8 cellular contexts compared by ENCODE assay signal in the genomic region with DNA sequence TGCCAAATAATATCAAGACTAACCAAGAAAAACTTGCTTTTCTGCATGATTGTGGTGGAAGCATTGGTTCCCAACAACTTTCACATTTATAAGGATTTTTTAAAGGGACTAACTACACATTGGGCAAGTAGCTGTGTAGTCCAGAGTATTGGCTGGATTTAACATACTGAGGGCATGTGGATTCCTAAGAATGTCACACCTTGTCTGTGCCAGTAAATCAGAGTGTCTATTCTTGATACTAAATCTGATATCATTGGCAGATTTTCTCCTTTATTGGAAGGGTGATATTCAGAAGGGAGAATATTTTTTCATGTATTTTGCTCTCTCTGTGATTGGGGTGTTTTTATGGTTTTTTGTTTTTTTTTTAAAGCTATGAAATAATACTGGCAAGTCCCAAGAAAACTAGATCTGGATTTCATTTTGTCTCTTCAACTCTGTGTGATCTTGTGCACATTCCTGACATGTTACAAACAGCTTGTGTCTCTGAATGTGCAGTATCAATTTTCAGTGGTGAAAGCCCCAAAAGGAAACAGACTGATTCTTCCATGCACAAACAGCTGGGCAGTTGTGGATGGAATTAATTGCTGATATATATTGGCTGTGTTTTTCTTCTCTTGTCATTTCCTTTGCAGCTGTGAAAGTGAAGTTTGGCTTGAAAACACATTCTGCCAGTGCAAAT.
DNase-seq lines count a peak whose midpoint lies in the region; ATAC-seq and TF ChIP-seq lines count a peak whose summit lies in the region.

No MANE protein-coding gene starts in this region.

- in situ Hi-C loops in mammary epithelial cell (cut with MboI; ENCODE audit: low sequenced_read_pairs in 2 of 2): no loop called here

- no peak overlapping the region for H2BK120ac ChIP-seq in mesendoderm (ENCODE audit: low read depth, low read length)

- no peak overlapping the region for H3K23ac ChIP-seq in mesendoderm (ENCODE audit: low read length)

- H4K5ac ChIP-seq in mesendoderm (ENCODE audit: low read length): no peak overlapping the region

- no peaks in the 10 kb centered on the region for H3K27me3 Mint-ChIP-seq in IgD-negative memory B cell

- H3K79me1 ChIP-seq in mesendoderm (ENCODE audit: low read length): peaks cover 8% of the 10 kb centered on the region

- peak overlapping the region; percentile 60 for H3K18ac ChIP-seq in mesendoderm (ENCODE audit: low read length)

- H2BK5ac ChIP-seq in mesendoderm (ENCODE audit: low read length): no peak overlapping the region

- peak overlapping the region in 2 of 3 donors; percentile 63 to 88 for H3K27ac Mint-ChIP-seq in IgD-negative memory B cell

- H4K8ac ChIP-seq in mesendoderm (ENCODE audit: low read depth, low read length): no peak overlapping the region

- POLR2A ChIA-PET in AG04449 (lab: Yijun Ruan, JAX): no interaction called here

- peaks cover 37% of the 10 kb centered on the region for H3K4me1 ChIP-seq in mammary epithelial cell (ENCODE audit: insufficient read depth, low read length)
- H3K4me1 ChIP-seq in mesendoderm (ENCODE audit: control insufficient read depth, low read depth, low read length): peaks cover 7% of the 10 kb centered on the region

- no peak for TF ChIP-seq CTCF in AG04449 (IDR thresholded peaks at IDR 0.05; ENCODE audit: insufficient read depth, low read length, missing control alignments)
- TF ChIP-seq CTCF in mammary epithelial cell (conservative IDR thresholded peaks at IDR 0.05 in 1 of 2, IDR thresholded peaks at IDR 0.05 in 1 of 2; ENCODE audit: extremely low read depth in 1 of 2, insufficient read depth in 1 of 2, low read depth in 1 of 2, low read length in 2 of 2): no peak

- no peak overlapping the region for H2AK5ac ChIP-seq in mesendoderm (ENCODE audit: low read length)

- CTCF ChIA-PET in AG04449 (lab: Yijun Ruan, JAX) (interaction anchor here (1.2 to 5.6 kb wide), 3 partner anchors 14 to 192 kb away, joined by 3 to 47 read pairs (median 3); no protein-coding TSS in a partner anchor), mammary epithelial cell (lab: Charles Lee; ENCODE audit: low non-redundant PET) (interaction anchor here (0.6 kb wide), 1 partner anchor 142 kb away, joined by 5 read pairs; no protein-coding TSS in a partner anchor)

- H3K36me3 ChIP-seq in mammary epithelial cell (ENCODE audit: insufficient read depth, low read length) (no peaks in the 10 kb centered on the region), mesendoderm (ENCODE audit: control insufficient read depth, insufficient read depth, low read length) (no peaks in the 10 kb centered on the region)

- peak overlapping the region; percentile 70 for H3K4me2 ChIP-seq in mammary epithelial cell (ENCODE audit: insufficient read depth, low read depth, low read length)
- H3K4me2 ChIP-seq in mesendoderm (ENCODE audit: low read length): no peak overlapping the region

- peak overlapping the region; percentile 17 for H3K56ac ChIP-seq in mesendoderm (ENCODE audit: low read length)

- dilution Hi-C loops in mammary epithelial cell (cut with HindIII; ENCODE audit: low sequenced_read_pairs): no loop called here

- DNase-seq in AG04449 (ENCODE audit: low read depth, low spot score): peak; percentile 66
- peak; percentile 71 for DNase-seq in mammary epithelial cell
- peak; percentile 58 for DNase-seq in mesendoderm
- DNase-seq in NCI-H1417 treated with DMSO at 0.1 percent for 48 hours (lab: John Stamatoyannopoulos, UW): no peak

- BruUV-seq in mammary epithelial cell (replicated peaks; lab: Mats Ljungman, UMichigan): no TSS peak

- H3K27me3 ChIP-seq in mammary epithelial cell (ENCODE audit: insufficient read depth, low read length) (no peaks in the 10 kb centered on the region), mesendoderm (ENCODE audit: insufficient read depth, low read length, poor library complexity) (no peaks in the 10 kb centered on the region)

- ATAC-seq in HG03469 (IDR thresholded peaks at IDR 0.05; ENCODE audit: unreplicated experiment) (no peak), HG02884 (IDR thresholded peaks at IDR 0.05; ENCODE audit: unreplicated experiment) (no peak), HG03139 (IDR thresholded peaks at IDR 0.05; ENCODE audit: unreplicated experiment) (no peak)

- intact Hi-C loops in mammary epithelial cell (cut with micrococcal nuclease): no loop called here

- H3K4me3 ChIP-seq in AG04449 (ENCODE audit: low read depth, low read length) (no peak overlapping the region), mammary epithelial cell (replicated peaks in 1 of 3; ENCODE audit: insufficient read depth in 1 of 3, low read depth in 2 of 3, low read length in 3 of 3) (no peak overlapping the region), mesendoderm (ENCODE audit: low read length) (no peak overlapping the region)

- no peaks in the 10 kb centered on the region for H3K9me3 ChIP-seq in mammary epithelial cell (replicated peaks; ENCODE audit: insufficient read depth, low read length)

- peak overlapping the region; percentile 12 for H3K9ac ChIP-seq in mammary epithelial cell (ENCODE audit: insufficient read depth, low read length)
- H3K9ac ChIP-seq in mesendoderm (ENCODE audit: low read length): no peak overlapping the region

- H2BK15ac ChIP-seq in mesendoderm (replicated peaks; ENCODE audit: low read depth): no peak overlapping the region

- H3K4me3 Mint-ChIP-seq in IgD-negative memory B cell: peak overlapping the region; percentile 44 to 76 (median 58)

- no peak overlapping the region for H3K4ac ChIP-seq in mesendoderm (ENCODE audit: low read depth, low read length)

- H3K79me2 ChIP-seq in mammary epithelial cell (ENCODE audit: insufficient read depth, low read length): peaks cover 18% of the 10 kb centered on the region
- peaks cover 3% of the 10 kb centered on the region for H3K79me2 ChIP-seq in mesendoderm (ENCODE audit: control insufficient read depth, insufficient read depth, low read length)

- peaks cover 6% of the 10 kb centered on the region for H3K36me3 Mint-ChIP-seq in IgD-negative memory B cell

- H3K27ac ChIP-seq in mammary epithelial cell (ENCODE audit: insufficient read depth, low read depth, low read length) (peak overlapping the region; percentile 80), mesendoderm (ENCODE audit: low read depth, low read length) (no peak overlapping the region)

- H2AFZ ChIP-seq in mammary epithelial cell (ENCODE audit: low read depth, low read length): peak overlapping the region; percentile 44

- no peaks in the 10 kb centered on the region for H4K20me1 ChIP-seq in mammary epithelial cell (ENCODE audit: insufficient read depth, low read length)

- H3K9me3 Mint-ChIP-seq in IgD-negative memory B cell: no peaks in the 10 kb centered on the region

- peaks cover 52 to 59% (median 52%) of the 10 kb centered on the region in 3 donors for H3K4me1 Mint-ChIP-seq in IgD-negative memory B cell
